In genomic region chr5:95973793-95974325, GRCh38 we compare ENCODE assay signal across 8 cellular contexts. TPM values are rescaled to one million over a fixed set of nuclear protein-coding genes. Genes with fewer than 3 reads are reported as not detected.
DNase-seq lines count a peak whose midpoint lies in the region; ATAC-seq, FAIRE-seq and TF ChIP-seq lines count a peak whose summit lies in the region.

No MANE protein-coding gene starts in this region.

- no peaks in the 10 kb centered on the region for H3K79me2 ChIP-seq in DND-41 (ENCODE audit: insufficient read depth, low read length)

- no peak for FAIRE-seq in bronchial epithelial cell (lab: Jason Lieb, UNC)

- no peaks in the 10 kb centered on the region for H3K36me3 ChIP-seq in DND-41 (ENCODE audit: insufficient read depth, low read length)
- no peaks in the 10 kb centered on the region for H3K36me3 ChIP-seq in bronchial epithelial cell (ENCODE audit: control insufficient read depth, insufficient read depth, low read length)

- H3K4me3 Mint-ChIP-seq in mesothelial cell of epicardium = no peak overlapping the region

- H3K9me3 ChIP-seq in DND-41 (ENCODE audit: insufficient read depth, low read length, severe bottlenecking) = no peaks in the 10 kb centered on the region

- H3K27ac Mint-ChIP-seq in mesothelial cell of epicardium = no peak overlapping the region

- H3K4me2 ChIP-seq in DND-41 (ENCODE audit: insufficient read depth, low read length) = no peak overlapping the region

- H3K27me3 Mint-ChIP-seq in mesothelial cell of epicardium (ENCODE audit: low read depth) = no peaks in the 10 kb centered on the region

- DNase-seq in DND-41 (peak; percentile 58), bronchial epithelial cell (ENCODE audit: low read depth) (peak; percentile 63), ecto neural progenitor cell (ENCODE audit: low spot score) (no peak), GOT3 (lab: John Stamatoyannopoulos, UW) (no peak), CD1c-positive myeloid dendritic cell (ENCODE audit: extremely low spot score) (no peak), mesothelial cell of epicardium (ENCODE audit: low spot score in 2 of 2, unreplicated experiment in 2 of 2) (no peak)

- no peaks in the 10 kb centered on the region for H3K36me3 Mint-ChIP-seq in mesothelial cell of epicardium

- peaks cover 3% of the 10 kb centered on the region for H3K9me3 Mint-ChIP-seq in mesothelial cell of epicardium

- H3K27ac ChIP-seq in DND-41 (ENCODE audit: low read length) = peak overlapping the region; percentile 62

- H3K27me3 ChIP-seq in DND-41 (ENCODE audit: insufficient read depth, low read length, poor library complexity) = no peaks in the 10 kb centered on the region
- H3K27me3 ChIP-seq in bronchial epithelial cell (ENCODE audit: control insufficient read depth, insufficient read depth, low read length) = no peaks in the 10 kb centered on the region

- TF ChIP-seq CTCF in DND-41 (IDR thresholded peaks at IDR 0.05; ENCODE audit: borderline replicate concordance, extremely low read depth, low read length, poor library complexity, severe bottlenecking) (no peak), bronchial epithelial cell (IDR thresholded peaks at IDR 0.05; ENCODE audit: insufficient read depth, low read length, severe bottlenecking) (no peak), mesothelial cell of epicardium (IDR thresholded peaks at IDR 0.05; ENCODE audit: unreplicated experiment) (no peak)

- H3K4me3 ChIP-seq in DND-41 (ENCODE audit: low read depth in 1 of 2, low read length in 2 of 2) (no peak overlapping the region), bronchial epithelial cell (ENCODE audit: low read depth, low read length) (no peak overlapping the region)

- H3K9ac ChIP-seq in DND-41 (ENCODE audit: low read depth, low read length) = no peak overlapping the region

- H3K4me1 Mint-ChIP-seq in mesothelial cell of epicardium = no peaks in the 10 kb centered on the region

- ATAC-seq in DND-41 (ENCODE audit: insufficient read depth, low read depth) (peak; percentile 90), GM19467 (IDR thresholded peaks at IDR 0.05; ENCODE audit: unreplicated experiment) (peak; percentile 92), HG03521 (IDR thresholded peaks at IDR 0.05; ENCODE audit: unreplicated experiment) (peak; percentile 95)

- H3K4me1 ChIP-seq in DND-41 (ENCODE audit: insufficient read depth, low read length) = peaks cover 23% of the 10 kb centered on the region

- H2AFZ ChIP-seq in DND-41 (ENCODE audit: low read depth, low read length) = no peak overlapping the region

- H4K20me1 ChIP-seq in DND-41 (ENCODE audit: insufficient read depth, low read length) = no peaks in the 10 kb centered on the region

RNA-seq across cellular contexts. Expression of gene ELL2, which starts 12.2 kb away (rescaled TPM):
- total RNA-seq in bronchial epithelial cell (76.3 and 146 TPM in 2 replicates), mesothelial cell of epicardium (11.7 to 13.5 TPM (median 11.8 TPM) in 3 replicates)

Comparison
In these comparisons a context has a peak if more than half of its experiments do, and no peak if none do; other contexts are left out.
1. DNase-seq: peak in DND-41 (single experiment) and bronchial epithelial cell (single experiment); none in ecto neural progenitor cell (single experiment), GOT3 (single experiment), CD1c-positive myeloid dendritic cell (single experiment) and mesothelial cell of epicardium (0 of 2).
2. Peak in every context shown above with its lines, with median percentiles within 50 percentile points of each other: ATAC-seq.